ENCODE assay signal across 39 cellular contexts in genomic region chr11:5807580-5807979, GRCh38. TPM values are rescaled to one million over a fixed set of nuclear protein-coding genes. Genes with fewer than 3 reads are reported as not detected.
DNase-seq lines count a peak whose midpoint lies in the region; FAIRE-seq and TF ChIP-seq lines count a peak whose summit lies in the region.
"Had no signal": no experiment of that assay in that cellular context is flagged by ENCODE, and none has a peak within 500 bp of the region (broad histone marks: within the 10 kb centered on the region; RNA-seq: fewer than 3 reads in every experiment).

No MANE protein-coding gene starts in this region.

- intact Hi-C loops in left ventricle myocardium inferior (cut with micrococcal nuclease) = loop anchor here (5.0 kb wide), 1 partner anchor 335 kb away; no protein-coding TSS in a partner anchor

- peaks cover 12% of the 10 kb centered on the region for H3K4me1 ChIP-seq in left ventricle myocardium inferior
- H3K4me1 ChIP-seq: BE2C, foreskin keratinocyte, prostate gland had no signal

- no peak for TF ChIP-seq POLR2A in GM12891 (IDR thresholded peaks at IDR 0.05; ENCODE audit: low read depth, low read length)

- TF ChIP-seq CTCF in GM20000 (IDR thresholded peaks at IDR 0.05; ENCODE audit: extremely low read depth, missing control alignments) (peak; percentile 12), left ventricle myocardium inferior (IDR thresholded peaks at IDR 0.05; ENCODE audit: borderline replicate concordance) (no peak)

- H3K36me3 ChIP-seq in left ventricle myocardium inferior = no peaks in the 10 kb centered on the region
- H3K36me3 ChIP-seq: BE2C, esophagus squamous epithelium, prostate gland, sigmoid colon, tibial nerve had no signal

- peak; percentile 31 for FAIRE-seq in GM12891 (lab: Jason Lieb, UNC)
- FAIRE-seq: endometrium had no signal

- peaks cover 8% of the 10 kb centered on the region for H3K27me3 ChIP-seq in left ventricle myocardium inferior (ENCODE audit: low read depth)
- H3K27me3 ChIP-seq: BE2C, tibial nerve had no signal

- H3K27ac ChIP-seq in left ventricle myocardium inferior (replicated peaks) = no peak overlapping the region
- H3K27ac ChIP-seq: body of pancreas, esophagus squamous epithelium, foreskin keratinocyte, prostate gland, RWPE1, sigmoid colon, tibial nerve had no signal

- H3K9me3 ChIP-seq in left ventricle myocardium inferior (replicated peaks) = peaks cover 10% of the 10 kb centered on the region
- H3K9me3 ChIP-seq: BE2C, body of pancreas, esophagus squamous epithelium, prostate gland, sigmoid colon, SK-N-SH had no signal

- H3K4me3 ChIP-seq in left ventricle myocardium inferior = no peak overlapping the region
- H3K4me3 ChIP-seq: body of pancreas, prostate gland, sigmoid colon had no signal

- DNase-seq in GM12891 (ENCODE audit: insufficient read length, low spot score) (no peak), GM20000 (ENCODE audit: low spot score) (no peak), UCSD-AML1 (lab: John Stamatoyannopoulos, UW; ENCODE audit: unreplicated experiment) (peak; percentile 64), iPS-NIHi7 (ENCODE audit: extremely low spot score) (peak; percentile 21), NCI-H2227 (lab: John Stamatoyannopoulos, UW; ENCODE audit: unreplicated experiment) (no peak), activated T-cell treated with anti-CD3 and anti-CD28 coated beads for 4 hours (no peak), left ventricle myocardium inferior (no peak)
- DNase-seq: activated CD4-positive, alpha-beta T cell treated with anti-CD3 and anti-CD28 coated beads, Interleukin-2, amount 50 U/mL, for 4 hours; activated CD8-positive, alpha-beta memory T cell treated with anti-CD3 and anti-CD28 coated beads, Interleukin-2, amount 50 U/mL, for 4 hours; activated naive CD4-positive, alpha-beta T cell treated with anti-CD3 and anti-CD28 coated beads, Interleukin-2, amount 50 U/mL, for 16 hours; BE2C; body of pancreas; CD8-positive, alpha-beta memory T cell; dermis blood vessel endothelial cell; DMS 273 treated with DMSO at 0.1 percent for 48 hours; EL; esophagus squamous epithelium; foreskin keratinocyte; GOT3; head of caudate nucleus; Kasumi-1; midbrain; MV-4-11; naive B cell; NCI-H1436 treated with DMSO at 0.1 percent for 48 hours; NCI-H2107; sigmoid colon; SK-N-SH; stimulated activated CD4-positive, alpha-beta T cell treated with anti-CD3 and anti-CD28 coated beads, Interleukin-12 subunit alpha, Interleukin-12 subunit beta, amount 100 ng/mL, for 4 hours; stimulated activated CD4-positive, alpha-beta T cell treated with anti-CD3 and anti-CD28 coated beads, Interleukin-2, amount 100 ng/mL, for 48 hours had no signal

TF ChIP-seq in GM12891, 5 proteins besides CTCF, POLR2A, EP300 and RAD21:
- TF ChIP-seq PAX5 (IDR thresholded peaks at IDR 0.05; ENCODE audit: insufficient read depth, low read length, severe bottlenecking) (no peak), POU2F2 (IDR thresholded peaks at IDR 0.05; ENCODE audit: low read depth, low read length) (no peak), SPI1 (IDR thresholded peaks at IDR 0.05; ENCODE audit: low read depth, low read length) (no peak), TAF1 (IDR thresholded peaks at IDR 0.05; ENCODE audit: low read depth, low read length) (no peak), POLR2AphosphoS5 (IDR thresholded peaks at IDR 0.05; ENCODE audit: low read depth, low read length) (no peak)

RNA-seq across cellular contexts. Expression of gene OR52N2, which starts 1.1 kb away (rescaled TPM):
- 0.26 TPM for polyA plus RNA-seq in GM12891 (2012; ENCODE audit: low read depth, missing spikeins)
- total RNA-seq in left ventricle myocardium inferior = not detected
- total RNA-seq: activated T-helper 1 cell treated with anti-CD3 and anti-CD28 coated beads, Interleukin-12 subunit alpha, Interleukin-12 subunit beta, Interleukin-2, Interleukin-4 antibody, amounts not matched to agents 30 ng/mL and 10 ng/mL and 1 ng/mL, durations not matched to agents 14 hours and 24 hours and 36 hours; body of pancreas; CD8-positive, alpha-beta memory T cell; dermis blood vessel endothelial cell; esophagus squamous epithelium; foreskin keratinocyte; kidney epithelial cell; lower leg skin; OCI-LY7; prostate gland; sigmoid colon; T-helper 1 cell treated with Interleukin-12 subunit alpha and Interleukin-12 subunit beta and Interleukin-4 antibody, amounts not matched to agents 30 ng/mL and 1 ng/mL, for 36 hours; tibial nerve had no signal
- polyA plus RNA-seq: CD8-positive, alpha-beta memory T cell; foreskin keratinocyte; SK-N-SH had no signal

RNA-seq across cellular contexts. Expression of gene OR52N1, which starts 16.5 kb away (rescaled TPM):
- polyA plus RNA-seq in GM12891 (2012; ENCODE audit: low read depth, missing spikeins) = not detected
- total RNA-seq in left ventricle myocardium inferior = not detected
- total RNA-seq: activated T-helper 1 cell treated with anti-CD3 and anti-CD28 coated beads, Interleukin-12 subunit alpha, Interleukin-12 subunit beta, Interleukin-2, Interleukin-4 antibody, amounts not matched to agents 30 ng/mL and 10 ng/mL and 1 ng/mL, durations not matched to agents 14 hours and 24 hours and 36 hours; body of pancreas; CD8-positive, alpha-beta memory T cell; dermis blood vessel endothelial cell; esophagus squamous epithelium; foreskin keratinocyte; kidney epithelial cell; lower leg skin; OCI-LY7; prostate gland; sigmoid colon; T-helper 1 cell treated with Interleukin-12 subunit alpha and Interleukin-12 subunit beta and Interleukin-4 antibody, amounts not matched to agents 30 ng/mL and 1 ng/mL, for 36 hours had no signal
- polyA plus RNA-seq: CD8-positive, alpha-beta memory T cell; foreskin keratinocyte; sigmoid colon; SK-N-SH had no signal

RNA-seq across cellular contexts. Expression of gene OR52N5, which starts 24.4 kb away (rescaled TPM):
- polyA plus RNA-seq in GM12891 (2012; ENCODE audit: low read depth, missing spikeins) = not detected
- total RNA-seq in left ventricle myocardium inferior = not detected
- total RNA-seq: activated T-helper 1 cell treated with anti-CD3 and anti-CD28 coated beads, Interleukin-12 subunit alpha, Interleukin-12 subunit beta, Interleukin-2, Interleukin-4 antibody, amounts not matched to agents 30 ng/mL and 10 ng/mL and 1 ng/mL, durations not matched to agents 14 hours and 24 hours and 36 hours; body of pancreas; CD8-positive, alpha-beta memory T cell; dermis blood vessel endothelial cell; esophagus squamous epithelium; foreskin keratinocyte; kidney epithelial cell; lower leg skin; OCI-LY7; prostate gland; sigmoid colon; T-helper 1 cell treated with Interleukin-12 subunit alpha and Interleukin-12 subunit beta and Interleukin-4 antibody, amounts not matched to agents 30 ng/mL and 1 ng/mL, for 36 hours; tibial nerve had no signal
- polyA plus RNA-seq: CD8-positive, alpha-beta memory T cell; foreskin keratinocyte; sigmoid colon; SK-N-SH had no signal

RNA-seq across cellular contexts. Expression of gene OR52E6, which starts 34.1 kb away (rescaled TPM):
- polyA plus RNA-seq in GM12891 (2012; ENCODE audit: low read depth, missing spikeins) = not detected
- not detected for total RNA-seq in left ventricle myocardium inferior
- total RNA-seq: activated T-helper 1 cell treated with anti-CD3 and anti-CD28 coated beads, Interleukin-12 subunit alpha, Interleukin-12 subunit beta, Interleukin-2, Interleukin-4 antibody, amounts not matched to agents 30 ng/mL and 10 ng/mL and 1 ng/mL, durations not matched to agents 14 hours and 24 hours and 36 hours; body of pancreas; CD8-positive, alpha-beta memory T cell; dermis blood vessel endothelial cell; esophagus squamous epithelium; foreskin keratinocyte; kidney epithelial cell; lower leg skin; OCI-LY7; prostate gland; sigmoid colon; T-helper 1 cell treated with Interleukin-12 subunit alpha and Interleukin-12 subunit beta and Interleukin-4 antibody, amounts not matched to agents 30 ng/mL and 1 ng/mL, for 36 hours; tibial nerve had no signal
- polyA plus RNA-seq: CD8-positive, alpha-beta memory T cell; foreskin keratinocyte; sigmoid colon; SK-N-SH had no signal

RNA-seq across cellular contexts. Expression of gene OR52E8, which starts 49.9 kb away (rescaled TPM):
- not detected for polyA plus RNA-seq in GM12891 (2012; ENCODE audit: low read depth, missing spikeins)
- total RNA-seq in left ventricle myocardium inferior = not detected
- total RNA-seq: activated T-helper 1 cell treated with anti-CD3 and anti-CD28 coated beads, Interleukin-12 subunit alpha, Interleukin-12 subunit beta, Interleukin-2, Interleukin-4 antibody, amounts not matched to agents 30 ng/mL and 10 ng/mL and 1 ng/mL, durations not matched to agents 14 hours and 24 hours and 36 hours; body of pancreas; CD8-positive, alpha-beta memory T cell; dermis blood vessel endothelial cell; esophagus squamous epithelium; foreskin keratinocyte; kidney epithelial cell; lower leg skin; OCI-LY7; prostate gland; sigmoid colon; T-helper 1 cell treated with Interleukin-12 subunit alpha and Interleukin-12 subunit beta and Interleukin-4 antibody, amounts not matched to agents 30 ng/mL and 1 ng/mL, for 36 hours; tibial nerve had no signal
- polyA plus RNA-seq: CD8-positive, alpha-beta memory T cell; foreskin keratinocyte; sigmoid colon; SK-N-SH had no signal

Comparison
In these comparisons a context has a peak if more than half of its experiments do, and no peak if none do; other contexts are left out.
1. DNase-seq: peak in UCSD-AML1 (single experiment) and iPS-NIHi7 (single experiment); none in GM12891 (single experiment), GM20000 (single experiment), NCI-H2227 (single experiment), activated T-cell treated with anti-CD3 and anti-CD28 coated beads for 4 hours (single experiment) and left ventricle myocardium inferior (single experiment).